In the genomic region with DNA sequence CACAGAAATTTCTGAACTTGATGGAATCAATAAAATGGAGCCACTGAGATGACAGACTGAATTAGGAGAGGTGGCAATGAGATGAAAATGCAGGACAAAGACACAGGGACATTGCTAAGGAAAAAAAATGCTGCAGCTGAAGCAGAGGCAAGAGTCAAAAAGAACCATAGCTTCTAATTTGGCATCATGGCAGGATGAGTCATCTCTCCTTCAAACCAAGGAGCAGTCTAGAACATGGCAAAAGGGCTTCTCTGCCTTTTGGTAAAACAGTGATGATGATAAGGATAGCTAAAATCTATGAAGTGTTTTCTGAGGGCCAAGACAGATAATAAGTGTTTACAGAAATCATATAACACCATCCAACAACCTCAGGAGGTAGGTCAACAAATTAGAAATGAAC, we compare ENCODE assay signal across 20 cellular contexts. TPM values are rescaled to one million over a fixed set of nuclear protein-coding genes. Genes with fewer than 3 reads are reported as not detected.
"Had no signal": no experiment of that assay in that cellular context is flagged by ENCODE, and none has a peak within 500 bp of the region (broad histone marks: within the 10 kb centered on the region; RNA-seq: fewer than 3 reads in every experiment).

No MANE protein-coding gene starts in this region.

- DNase-seq: activated CD4-positive, alpha-beta memory T cell treated with anti-CD3 and anti-CD28 coated beads for 36 hours; activated naive CD4-positive, alpha-beta T cell treated with anti-CD3 and anti-CD28 coated beads, Interleukin-2, amount 10 ng/mL, durations not matched to agents 7 days and 5 days; activated T-cell treated with anti-CD3 and anti-CD28 coated beads, Interleukin-2, amount 50 U/mL, for 24 hours; dorsolateral prefrontal cortex; endodermal cell; erythroblast; glutamatergic neuron; hypothalamus; kidney; left ventricle myocardium superior; mesenchymal stem cell; naive thymus-derived CD8-positive, alpha-beta T cell; retina; stimulated activated CD4-positive, alpha-beta T cell treated with anti-CD3 and anti-CD28 coated beads, Interleukin-2, amount 100 ng/mL, for 48 hours; stimulated activated naive CD4-positive, alpha-beta T cell treated with Interleukin-2 at 50 U/mL for 16 hours; substantia nigra; T-helper 9 cell; trophoblast cell had no signal

- ATAC-seq: left ventricle myocardium superior; naive thymus-derived CD8-positive, alpha-beta T cell had no signal

- H3K4me1 ChIP-seq: ascending aorta had no signal

- H3K27ac ChIP-seq: ascending aorta, cardiac muscle cell, dorsolateral prefrontal cortex had no signal

- H3K4me3 ChIP-seq: ascending aorta, cardiac muscle cell, dorsolateral prefrontal cortex had no signal

- FAIRE-seq: kidney had no signal

- H3K27me3 ChIP-seq: ascending aorta, cardiac muscle cell, dorsolateral prefrontal cortex had no signal

- H3K9me3 ChIP-seq: ascending aorta had no signal

RNA-seq across cellular contexts. Expression of a gene that starts 41.7 kb away (rescaled TPM):
- total RNA-seq: activated CD4-positive, alpha-beta memory T cell treated with anti-CD3 and anti-CD28 coated beads for 36 hours; ascending aorta; naive thymus-derived CD8-positive, alpha-beta T cell had no signal
